ENCODE assay signal across 10 cellular contexts in the genomic region with DNA sequence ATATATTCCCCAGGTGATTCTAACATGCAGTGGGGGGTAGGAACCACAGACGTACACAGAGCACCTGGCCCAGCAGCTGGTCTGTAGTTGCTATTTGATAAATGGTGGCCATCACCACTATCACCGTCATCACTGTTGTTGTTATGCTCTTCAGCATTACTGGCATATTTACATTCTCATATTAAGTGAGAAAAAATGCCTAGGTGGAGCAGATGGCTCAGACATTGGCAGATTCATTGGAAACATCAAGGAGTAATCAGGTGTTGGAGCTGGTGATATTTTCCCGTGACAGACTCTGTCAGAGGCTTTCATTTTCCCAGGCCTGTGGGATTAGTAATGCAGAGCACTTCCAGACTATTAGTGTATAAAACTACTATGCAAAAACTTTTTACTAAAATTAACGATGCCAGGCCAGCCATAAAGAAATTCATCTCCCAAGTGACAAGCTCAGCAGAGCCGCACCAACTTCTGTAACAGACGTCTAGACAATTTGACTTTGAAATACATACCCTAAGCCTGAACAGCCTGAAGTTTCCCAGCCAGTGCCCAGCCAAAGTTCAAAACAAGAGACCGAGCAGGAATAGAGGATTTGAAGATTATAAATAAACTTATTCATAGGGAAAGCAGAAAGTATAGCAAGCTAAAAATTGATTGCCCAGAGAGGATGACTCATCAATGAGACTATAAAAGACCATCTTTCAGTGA.
DNase-seq lines count a peak whose midpoint lies in the region; ATAC-seq and TF ChIP-seq lines count a peak whose summit lies in the region.
"Had no signal": no experiment of that assay in that cellular context is flagged by ENCODE, and none has a peak within 500 bp of the region (broad histone marks: within the 10 kb centered on the region; RNA-seq: fewer than 3 reads in every experiment).

No MANE protein-coding gene starts in this region.

- H3K27me3 Mint-ChIP-seq in neural progenitor cell (ENCODE audit: insufficient read depth, low read depth) = peaks cover 12% of the 10 kb centered on the region
- H3K27me3 Mint-ChIP-seq in naive thymus-derived CD8-positive, alpha-beta T cell = peaks cover 2 to 15% (median 6%) of the 10 kb centered on the region in 5 donors

- H3K4me1 ChIP-seq in neural progenitor cell = peaks cover 13% of the 10 kb centered on the region

- no peaks in the 10 kb centered on the region for H3F3A ChIP-seq in neural progenitor cell (ENCODE audit: low read depth)

- no peak overlapping the region for H3K27ac ChIP-seq in neural progenitor cell

- peak overlapping the region; percentile 96 for H3K27ac Mint-ChIP-seq in neural progenitor cell
- H3K27ac Mint-ChIP-seq in naive thymus-derived CD8-positive, alpha-beta T cell = no peak overlapping the region

- DNase-seq in DMS153 treated with DMSO at 0.1 percent for 48 hours (lab: John Stamatoyannopoulos, UW; ENCODE audit: unreplicated experiment) = peak; percentile 56
- peak; percentile 12 for DNase-seq in NCI-H1436 treated with DMSO at 0.1 percent for 48 hours (lab: John Stamatoyannopoulos, UW)
- peak; percentile 65 for DNase-seq in SK-MEL-5 (ENCODE audit: low read depth, low spot score)
- no peak for DNase-seq in neural progenitor cell (ENCODE audit: low spot score)
- DNase-seq in stimulated activated CD8-positive, alpha-beta memory T cell treated with anti-CD3 and anti-CD28 coated beads, Interleukin-4, amount 100 ng/mL, for 48 hours = no peak
- no peak for DNase-seq in naive thymus-derived CD8-positive, alpha-beta T cell
- DNase-seq: GF-D8; stimulated activated CD4-positive, alpha-beta T cell treated with anti-CD3 and anti-CD28 coated beads, Interleukin-1b, Interleukin-23, amount 100 ng/mL, for 48 hours had no signal

- H3K4me1 Mint-ChIP-seq in neural progenitor cell = peaks cover 28% of the 10 kb centered on the region
- no peaks in the 10 kb centered on the region for H3K4me1 Mint-ChIP-seq in naive thymus-derived CD8-positive, alpha-beta T cell

- ATAC-seq in GM19395 (IDR thresholded peaks at IDR 0.05; ENCODE audit: unreplicated experiment) (no peak), HG02610 (IDR thresholded peaks at IDR 0.05; ENCODE audit: unreplicated experiment) (no peak)
- ATAC-seq in naive thymus-derived CD8-positive, alpha-beta T cell = no peak

- no peaks in the 10 kb centered on the region for H4K20me1 ChIP-seq in neural progenitor cell (ENCODE audit: low read depth)

- no peaks in the 10 kb centered on the region for H3K36me3 ChIP-seq in neural progenitor cell

- no peaks in the 10 kb centered on the region for H3K79me2 ChIP-seq in neural progenitor cell (ENCODE audit: low read depth)

- H3K9me3 Mint-ChIP-seq in neural progenitor cell = no peaks in the 10 kb centered on the region
- no peaks in the 10 kb centered on the region for H3K9me3 Mint-ChIP-seq in naive thymus-derived CD8-positive, alpha-beta T cell

- H2AFZ ChIP-seq in neural progenitor cell (replicated peaks) = no peak overlapping the region

- H3K9me3 ChIP-seq in neural progenitor cell (ENCODE audit: low read depth) = no peaks in the 10 kb centered on the region

- no peak overlapping the region for H3K4me3 ChIP-seq in neural progenitor cell

- no peak overlapping the region for H3K4me2 ChIP-seq in neural progenitor cell

- H3K27me3 ChIP-seq in neural progenitor cell = no peaks in the 10 kb centered on the region

- POLR2A ChIA-PET in naive thymus-derived CD8-positive, alpha-beta T cell (lab: Charles Lee) = no interaction called here

- in situ Hi-C loops in SK-MEL-5 (cut with HindIII; ENCODE audit: low pct_unique_long_range_greater_than_20kb, low sequenced_read_pairs) = no loop called here

- peak overlapping the region; percentile 17 for H3K4me3 Mint-ChIP-seq in neural progenitor cell
- H3K4me3 Mint-ChIP-seq in naive thymus-derived CD8-positive, alpha-beta T cell = no peak overlapping the region

- H3K9ac ChIP-seq in neural progenitor cell = no peak overlapping the region

- no peaks in the 10 kb centered on the region for H3K36me3 Mint-ChIP-seq in neural progenitor cell
- no peaks in the 10 kb centered on the region for H3K36me3 Mint-ChIP-seq in naive thymus-derived CD8-positive, alpha-beta T cell

- TF ChIP-seq CTCF in neural progenitor cell (IDR thresholded peaks at IDR 0.05) = no peak

Comparison
In these comparisons a context has a peak if more than half of its experiments do, and no peak if none do; other contexts are left out.
1. DNase-seq: peak in DMS153 treated with DMSO at 0.1 percent for 48 hours (single experiment), NCI-H1436 treated with DMSO at 0.1 percent for 48 hours (single experiment) and SK-MEL-5 (single experiment); none in neural progenitor cell (single experiment), stimulated activated CD8-positive, alpha-beta memory T cell treated with anti-CD3 and anti-CD28 coated beads, Interleukin-4, amount 100 ng/mL, for 48 hours (single experiment) and naive thymus-derived CD8-positive, alpha-beta T cell (0 of 10).